Comparison of ENCODE assay signal across 18 cellular contexts in genomic region chr11:134382830-134383229, GRCh38. TPM values are rescaled to one million over a fixed set of nuclear protein-coding genes. Genes with fewer than 3 reads are reported as not detected.
DNase-seq lines count a peak whose midpoint lies in the region; ATAC-seq and TF ChIP-seq lines count a peak whose summit lies in the region.
"Had no signal": no experiment of that assay in that cellular context is flagged by ENCODE, and none has a peak within 500 bp of the region (broad histone marks: within the 10 kb centered on the region; RNA-seq: fewer than 3 reads in every experiment).

No MANE protein-coding gene starts in this region.

- no peak overlapping the region for H3K27ac Mint-ChIP-seq in stimulated activated naive CD8-positive, alpha-beta T cell treated with anti-CD3 and anti-CD28 coated beads, Interleukin-15, amount 100 ng/mL, for 72 hours
- H3K27ac Mint-ChIP-seq in progenitor cell of endocrine pancreas = peak overlapping the region; percentile 13
- H3K27ac Mint-ChIP-seq: B cell; CD4-positive, alpha-beta T cell; CD8-positive, alpha-beta T cell had no signal

- ATAC-seq in Right ventricle myocardium inferior (no peak), left cardiac atrium (no peak)
- ATAC-seq in stimulated activated naive CD8-positive, alpha-beta T cell treated with anti-CD3 and anti-CD28 coated beads, Interleukin-15, amount 100 ng/mL, for 72 hours = peak; percentile 11
- ATAC-seq in stimulated activated naive CD8-positive, alpha-beta T cell treated with anti-CD3 and anti-CD28 coated beads, Interleukin-15, Interleukin-2, amounts not matched to agents 100 U/mL and 50 U/mL, for 24 hours = no peak
- ATAC-seq: A549; CD8-positive, alpha-beta T cell had no signal

- H3K27ac ChIP-seq in caudate nucleus (ENCODE audit: low read depth, low read length) = no peak overlapping the region
- H3K27ac ChIP-seq: 22Rv1; A549; BLaER1 treated with 17β-estradiol and CSF1 and Interleukin-3, amounts not matched to agents 10 nM and 100 nM; C4-2B had no signal

- H3K9me3 Mint-ChIP-seq in stimulated activated naive CD8-positive, alpha-beta T cell treated with anti-CD3 and anti-CD28 coated beads, Interleukin-15, amount 100 ng/mL, for 72 hours = no peaks in the 10 kb centered on the region
- no peaks in the 10 kb centered on the region for H3K9me3 Mint-ChIP-seq in progenitor cell of endocrine pancreas (ENCODE audit: low read depth)
- H3K9me3 Mint-ChIP-seq: CD4-positive, alpha-beta T cell; CD8-positive, alpha-beta T cell had no signal

- H3K4me1 Mint-ChIP-seq in stimulated activated naive CD8-positive, alpha-beta T cell treated with anti-CD3 and anti-CD28 coated beads, Interleukin-15, amount 100 ng/mL, for 72 hours = peaks cover 23% of the 10 kb centered on the region
- no peaks in the 10 kb centered on the region for H3K4me1 Mint-ChIP-seq in progenitor cell of endocrine pancreas (ENCODE audit: low read depth)
- H3K4me1 Mint-ChIP-seq: B cell had no signal

- intact Hi-C loops in Right ventricle myocardium inferior (cut with DNase I) = no loop called here
- intact Hi-C loops in left cardiac atrium (cut with DNase I) = no loop called here

- H3K36me3 Mint-ChIP-seq in progenitor cell of endocrine pancreas (ENCODE audit: insufficient read depth) = no peaks in the 10 kb centered on the region
- H3K36me3 Mint-ChIP-seq: CD8-positive, alpha-beta T cell had no signal

- peaks cover 34% of the 10 kb centered on the region for H3K27me3 Mint-ChIP-seq in stimulated activated naive CD8-positive, alpha-beta T cell treated with anti-CD3 and anti-CD28 coated beads, Interleukin-15, amount 100 ng/mL, for 72 hours
- H3K27me3 Mint-ChIP-seq in progenitor cell of endocrine pancreas = no peaks in the 10 kb centered on the region

- DNase-seq in Right ventricle myocardium inferior (ENCODE audit: missing footprints) (peak; percentile 57), left cardiac atrium (no peak), progenitor cell of endocrine pancreas (ENCODE audit: low spot score, unreplicated experiment) (no peak), caudate nucleus (lab: John Stamatoyannopoulos, UW) (no peak)
- DNase-seq in stimulated activated naive CD8-positive, alpha-beta T cell treated with anti-CD3 and anti-CD28 coated beads, Interleukin-15, amount 100 ng/mL, for 72 hours = no peak
- no peak for DNase-seq in stimulated activated naive CD8-positive, alpha-beta T cell treated with anti-CD3 and anti-CD28 coated beads, Interleukin-15, Interleukin-2, amounts not matched to agents 100 U/mL and 50 U/mL, for 24 hours
- DNase-seq: AML-193; Caco-2; Calu3; CD4-positive, alpha-beta T cell; CD8-positive, alpha-beta T cell; DMS79 treated with DMSO at 0.1 percent for 48 hours; GF-D8 had no signal

- no peak overlapping the region for H3K4me3 Mint-ChIP-seq in stimulated activated naive CD8-positive, alpha-beta T cell treated with anti-CD3 and anti-CD28 coated beads, Interleukin-15, amount 100 ng/mL, for 72 hours
- H3K4me3 Mint-ChIP-seq in progenitor cell of endocrine pancreas (ENCODE audit: low read depth) = no peak overlapping the region
- H3K4me3 Mint-ChIP-seq: B cell; CD4-positive, alpha-beta T cell; CD8-positive, alpha-beta T cell had no signal

- no peak for TF ChIP-seq CTCF in progenitor cell of endocrine pancreas (IDR thresholded peaks at IDR 0.05; ENCODE audit: unreplicated experiment)

RNA-seq across cellular contexts. Expression of gene B3GAT1, which starts 29.2 kb away (rescaled TPM):
- 0.16 TPM for total RNA-seq in Right ventricle myocardium inferior
- total RNA-seq in left cardiac atrium = under 1 TPM; 0.08 to 0.35 TPM
- total RNA-seq in progenitor cell of endocrine pancreas = 5.1 and 6.3 TPM in 2 replicates
- total RNA-seq: B cell had no signal

RNA-seq across cellular contexts. Expression of gene GLB1L2, which starts 51.0 kb away (rescaled TPM):
- 0.32 TPM for total RNA-seq in Right ventricle myocardium inferior
- under 1 TPM; 0.65 to 0.91 TPM for total RNA-seq in left cardiac atrium
- 11.7 and 11.9 TPM in 2 replicates for total RNA-seq in progenitor cell of endocrine pancreas
